ENCODE assay signal across 19 cellular contexts in genomic region chr14:35362911-35363374, GRCh38. TPM values are rescaled to one million over a fixed set of nuclear protein-coding genes. Genes with fewer than 3 reads are reported as not detected.
DNase-seq lines count a peak whose midpoint lies in the region; ATAC-seq and TF ChIP-seq lines count a peak whose summit lies in the region.
"Had no signal": no experiment of that assay in that cellular context is flagged by ENCODE, and none has a peak within 500 bp of the region (broad histone marks: within the 10 kb centered on the region; RNA-seq: fewer than 3 reads in every experiment).

No MANE protein-coding gene starts in this region.

- peaks cover 0 to 2% of the 10 kb centered on the region in 2 donors for H3K9me3 ChIP-seq in neuronal stem cell (replicated peaks in 1 of 2; ENCODE audit: control insufficient read depth in 2 of 2, insufficient read depth in 1 of 2, low read depth in 1 of 2, low read length in 2 of 2)
- H3K9me3 ChIP-seq: SJCRH30 had no signal

- no peak overlapping the region for H2AK5ac ChIP-seq in neuronal stem cell (ENCODE audit: low read depth, low read length)

- peak overlapping the region; percentile 76 for H4K91ac ChIP-seq in neuronal stem cell (ENCODE audit: low read depth, low read length, poor library complexity)

- H2BK15ac ChIP-seq in neuronal stem cell (ENCODE audit: low read length) = no peak overlapping the region

- H3K27me3 ChIP-seq in neuronal stem cell (ENCODE audit: control insufficient read depth in 3 of 3, insufficient read depth in 3 of 3, low read depth in 1 of 3, low read length in 3 of 3) = no peaks in the 10 kb centered on the region
- H3K27me3 ChIP-seq: foreskin keratinocyte, SJCRH30 had no signal

- WGBS in neuronal stem cell (ENCODE audit: extremely low coverage in 2 of 2, insufficient read length in 2 of 2, insufficient replicate concordance in 1 of 2), 2 donors = no CpG with 5 or more reads among the region's 25 CpGs

- no peak for ATAC-seq in GM18873 (IDR thresholded peaks at IDR 0.05; ENCODE audit: low FRiP score, unreplicated experiment)
- ATAC-seq: foreskin keratinocyte had no signal

- H3K4me3 ChIP-seq in fibroblast of pulmonary artery (replicated peaks; ENCODE audit: low read depth, low read length) (no peak overlapping the region), neuronal stem cell (ENCODE audit: low read length in 2 of 2) (peak overlapping the region in 1 of 2 donors; percentile 69)
- H3K4me3 ChIP-seq: lung, SJCRH30 had no signal

- DNase-seq in ELR (ENCODE audit: low read depth) (peak; percentile 36), amniotic epithelial cell (ENCODE audit: low read depth) (peak; percentile 45), fibroblast of pulmonary artery (ENCODE audit: low read depth) (peak; percentile 86), neuronal stem cell (ENCODE audit: low spot score) (no peak), DMS53 treated with DMSO at 0.1 percent for 48 hours (lab: John Stamatoyannopoulos, UW; ENCODE audit: unreplicated experiment) (no peak), COR-L47 (lab: John Stamatoyannopoulos, UW) (no peak)
- DNase-seq in activated effector memory CD4-positive, alpha-beta T cell treated with Interleukin-2 at 50 U/mL for 16 hours = no peak
- DNase-seq: activated CD4-positive, alpha-beta T cell treated with anti-CD3 and anti-CD28 coated beads, Interleukin-2, amount 10 ng/mL, durations not matched to agents 7 days and 5 days; activated naive CD4-positive, alpha-beta T cell treated with anti-CD3 and anti-CD28 coated beads, Interleukin-2, amount 50 U/mL, for 16 hours; effector memory CD4-positive, alpha-beta T cell; foreskin keratinocyte; HFFc6; MV-4-11; NCI-H1930; NCI-H524; retina; SJCRH30 had no signal

- no peak overlapping the region for H2BK5ac ChIP-seq in neuronal stem cell (ENCODE audit: low read length)

- H2AFZ ChIP-seq in neuronal stem cell (ENCODE audit: low read length) = peak overlapping the region; percentile 63

- no peak overlapping the region for H3K4me2 ChIP-seq in neuronal stem cell (ENCODE audit: insufficient read depth, low read length, poor library complexity, severe bottlenecking)

- H2BK12ac ChIP-seq in neuronal stem cell (ENCODE audit: low read length) = no peak overlapping the region

- no peaks in the 10 kb centered on the region for H3K79me1 ChIP-seq in neuronal stem cell (ENCODE audit: low read depth, low read length)

- H3K4me1 ChIP-seq in neuronal stem cell (ENCODE audit: control insufficient read depth in 2 of 2, insufficient read depth in 1 of 2, low read depth in 1 of 2, low read length in 2 of 2) = peaks cover 20 to 25% of the 10 kb centered on the region in 2 donors
- H3K4me1 ChIP-seq: SJCRH30 had no signal

- peak overlapping the region; percentile 86 for H3K23ac ChIP-seq in neuronal stem cell (ENCODE audit: low read depth, low read length, poor library complexity)

- H3K14ac ChIP-seq in neuronal stem cell (ENCODE audit: low read length) = no peak overlapping the region

- H3K4ac ChIP-seq in neuronal stem cell (ENCODE audit: low read length) = no peak overlapping the region

- peak overlapping the region; percentile 85 for H3K9ac ChIP-seq in neuronal stem cell (ENCODE audit: low read depth, low read length, poor library complexity)

- TF ChIP-seq CTCF in fibroblast of pulmonary artery (IDR thresholded peaks at IDR 0.05; ENCODE audit: low read length, missing control alignments) = no peak

- H4K8ac ChIP-seq in neuronal stem cell (ENCODE audit: low read depth, low read length) = peak overlapping the region; percentile 100

- peak overlapping the region; percentile 73 for H3K18ac ChIP-seq in neuronal stem cell (ENCODE audit: low read length)

- no peak overlapping the region for H3K27ac ChIP-seq in neuronal stem cell (replicated peaks; ENCODE audit: low read length)
- H3K27ac ChIP-seq: foreskin keratinocyte, SJCRH30 had no signal

- no peaks in the 10 kb centered on the region for H3K36me3 ChIP-seq in neuronal stem cell (replicated peaks in 1 of 2; ENCODE audit: control insufficient read depth in 2 of 2, insufficient read depth in 2 of 2, low read length in 2 of 2)
- H3K36me3 ChIP-seq: SJCRH30 had no signal

- H2BK120ac ChIP-seq in neuronal stem cell (ENCODE audit: low read depth, low read length) = no peak overlapping the region

RNA-seq across cellular contexts. Expression of gene NFKBIA, which starts 41.6 kb away (rescaled TPM):
- polyA plus RNA-seq in neuronal stem cell (2013, experiment 1 of 2) = 18.9 TPM
- polyA plus RNA-seq in neuronal stem cell (2013, experiment 2 of 2) = 19.1 TPM

Comparison
In these comparisons a context has a peak if more than half of its experiments do, and no peak if none do; other contexts are left out.
1. DNase-seq: peak in ELR (single experiment), amniotic epithelial cell (single experiment) and fibroblast of pulmonary artery (single experiment); none in neuronal stem cell (single experiment), activated effector memory CD4-positive, alpha-beta T cell treated with Interleukin-2 at 50 U/mL for 16 hours (single experiment), DMS53 treated with DMSO at 0.1 percent for 48 hours (single experiment) and COR-L47 (single experiment).